In genomic region chr5:44300551-44300950, GRCh38 we compare ENCODE assay signal across 35 cellular contexts.
"Had no signal": no experiment of that assay in that cellular context is flagged by ENCODE, and none has a peak within 500 bp of the region (broad histone marks: within the 10 kb centered on the region; RNA-seq: fewer than 3 reads in every experiment).

No MANE protein-coding gene starts in this region.

- H3K4me2 ChIP-seq: KMS-11 had no signal

- H3K4me3 ChIP-seq: MG63 had no signal

- H3K36me3 ChIP-seq: MG63 had no signal

- H3K9ac ChIP-seq: KMS-11 had no signal

- H3K27ac ChIP-seq: KMS-11 had no signal

- DNase-seq: Karpas-422, Kasumi-1, MG63, MM.1S, MV-4-11, NCI-H1048, NCI-H1092, NCI-H1092 treated with DMSO at 0.1 percent for 48 hours, NCI-H1105, NCI-H1105 treated with DMSO at 0.1 percent for 48 hours, NCI-H1417, NCI-H1417 treated with DMSO at 0.1 percent for 48 hours, NCI-H1436, NCI-H1436 treated with DMSO at 0.1 percent for 48 hours, NCI-H146, NCI-H1694, NCI-H1694 treated with DMSO at 0.1 percent for 48 hours, NCI-H187, NCI-H187 treated with DMSO at 0.1 percent for 48 hours, NCI-H1930, NCI-H2029, NCI-H2029 treated with DMSO at 0.1 percent for 48 hours, NCI-H2081, NCI-H2081 treated with DMSO at 0.1 percent for 48 hours, NCI-H2107, NCI-H2171, NCI-H2171 treated with DMSO at 0.1 percent for 48 hours, NCI-H2227 treated with DMSO at 0.1 percent for 48 hours, NCI-H226, NCI-H345, NCI-H446, NCI-H446 treated with DMSO at 0.1 percent for 48 hours, NCI-H510A, NCI-H510A treated with DMSO at 0.1 percent for 48 hours had no signal

- H3K27me3 ChIP-seq: MG63 had no signal

- H3K9me3 ChIP-seq: MG63 had no signal
